ENCODE assay signal across 13 cellular contexts in the genomic region with DNA sequence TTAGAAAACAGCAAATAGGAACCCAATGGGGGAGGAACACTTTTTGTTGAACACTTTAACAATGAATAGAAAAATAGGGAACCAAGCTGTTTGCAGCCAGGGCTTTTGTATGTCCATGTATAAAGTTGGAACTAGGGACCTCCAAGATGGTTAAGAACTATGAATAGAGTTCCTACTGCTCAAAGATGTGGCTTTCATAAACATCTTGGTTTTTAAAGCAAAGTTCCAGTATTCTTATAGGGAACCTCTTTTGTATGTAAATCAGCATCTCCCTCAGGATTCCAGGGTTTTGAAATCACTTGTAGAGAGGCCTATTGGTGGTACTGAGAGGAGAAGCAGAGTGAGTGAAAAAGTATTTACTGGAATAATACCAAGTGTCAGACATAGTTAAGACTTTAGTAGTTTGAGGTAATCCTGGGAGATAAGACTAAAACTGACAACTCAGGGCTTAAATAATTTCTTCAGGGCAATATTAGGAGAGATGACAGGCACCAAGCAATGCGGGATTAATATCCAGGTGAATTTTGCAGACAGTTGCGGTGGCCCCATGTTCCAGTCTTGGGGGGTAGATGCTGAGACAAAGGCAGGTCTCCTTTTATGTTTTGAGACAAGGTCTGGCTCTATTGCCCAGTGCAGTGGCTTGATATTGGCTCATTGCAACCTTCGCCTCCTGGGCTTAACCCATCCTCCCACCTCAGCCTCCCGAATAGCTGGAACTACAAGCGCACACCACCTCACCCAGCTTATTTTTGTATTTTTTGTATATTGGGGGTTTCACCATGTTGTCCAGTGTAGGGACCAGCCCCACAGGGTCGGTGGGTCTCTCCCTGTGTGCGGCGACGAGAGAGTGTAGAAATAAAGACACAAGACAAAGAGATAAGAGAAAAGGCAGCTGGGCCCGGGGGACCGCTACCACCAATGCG. TPM values are rescaled to one million over a fixed set of nuclear protein-coding genes. Genes with fewer than 3 reads are reported as not detected.
DNase-seq lines count a peak whose midpoint lies in the region; ATAC-seq and TF ChIP-seq lines count a peak whose summit lies in the region.
"Had no signal": no experiment of that assay in that cellular context is flagged by ENCODE, and none has a peak within 500 bp of the region (broad histone marks: within the 10 kb centered on the region; RNA-seq: fewer than 3 reads in every experiment).

No MANE protein-coding gene starts in this region.

- peaks cover 95% of the 10 kb centered on the region for H3F3A ChIP-seq in PC-9 (ENCODE audit: insufficient read depth, low read depth)

- peak overlapping the region; percentile 96 for H3K4me3 ChIP-seq in PC-9
- H3K4me3 ChIP-seq in coronary artery: peak overlapping the region; percentile 55
- H3K4me3 ChIP-seq in trophoblast cell (ENCODE audit: low read depth, low read length): no peak overlapping the region

- H3K79me2 ChIP-seq in PC-9 (ENCODE audit: low read depth): peaks cover 99% of the 10 kb centered on the region
- peaks cover 2% of the 10 kb centered on the region for H3K79me2 ChIP-seq in trophoblast cell (ENCODE audit: control insufficient read depth, insufficient read depth, low read length, poor library complexity)

- H3K27me3 ChIP-seq in PC-9 (ENCODE audit: insufficient read depth, low read depth) (no peaks in the 10 kb centered on the region), trophoblast cell (ENCODE audit: insufficient read depth, low read length) (no peaks in the 10 kb centered on the region)

- H3K79me1 ChIP-seq in trophoblast cell (ENCODE audit: low read length): no peaks in the 10 kb centered on the region

- H3K4me1 ChIP-seq in PC-9 (replicated peaks; ENCODE audit: insufficient read depth) (peaks cover 35% of the 10 kb centered on the region), trophoblast cell (ENCODE audit: control insufficient read depth in 1 of 2, insufficient read depth in 2 of 2, low read length in 2 of 2) (peaks cover 2 to 9% of the 10 kb centered on the region in 2 experiments)

- H4K8ac ChIP-seq in trophoblast cell (ENCODE audit: low read depth, low read length): no peak overlapping the region

- POLR2A ChIA-PET in PC-9 (lab: Charles Lee; ENCODE audit: unreplicated experiment): interaction anchor here (0.6 to 1.0 kb wide), 2 partner anchors 16 to 69 kb away, joined by 8 to 20 read pairs; no protein-coding TSS in a partner anchor

- H3K9me3 ChIP-seq in PC-9 (ENCODE audit: insufficient read depth, low read depth) (no peaks in the 10 kb centered on the region), trophoblast cell (ENCODE audit: insufficient read depth, low read depth, low read length) (no peaks in the 10 kb centered on the region)

- H3K14ac ChIP-seq in trophoblast cell (ENCODE audit: low read length): no peak overlapping the region

- BruUV-seq in PC-9 (replicated peaks; lab: Mats Ljungman, UMichigan): TSS peak; percentile 95

- H3K27ac ChIP-seq in PC-9 (peak overlapping the region; percentile 99), coronary artery (peak overlapping the region; percentile 25 to 59), trophoblast cell (ENCODE audit: low read depth, low read length) (no peak overlapping the region)

- no peak overlapping the region for H4K91ac ChIP-seq in trophoblast cell (ENCODE audit: low read depth, low read length)

- no peak overlapping the region for H2AFZ ChIP-seq in PC-9
- H2AFZ ChIP-seq in trophoblast cell (ENCODE audit: insufficient read depth, low read length, poor library complexity): no peak overlapping the region

- peaks cover 95% of the 10 kb centered on the region for H4K20me1 ChIP-seq in PC-9 (ENCODE audit: insufficient read depth)

- H3K4me2 ChIP-seq in PC-9 (peak overlapping the region; percentile 97), trophoblast cell (ENCODE audit: low read length) (no peak overlapping the region)

- H3K9me2 ChIP-seq in PC-9 (ENCODE audit: insufficient read depth): no peaks in the 10 kb centered on the region

- intact Hi-C loops in PC-9 (cut with micrococcal nuclease; ENCODE audit: unreplicated experiment): no loop called here

- H2BK5ac ChIP-seq in trophoblast cell (ENCODE audit: low read depth, low read length, poor library complexity): no peak overlapping the region

- H2BK12ac ChIP-seq in trophoblast cell (ENCODE audit: low read length): no peak overlapping the region

- WGBS in trophoblast cell (ENCODE audit: extremely low coverage, insufficient coverage, insufficient read length): no CpG with 5 or more reads among the region's 12 CpGs

- no peak overlapping the region for H2AK5ac ChIP-seq in trophoblast cell (ENCODE audit: low read length)

- no peak overlapping the region for H3K4ac ChIP-seq in trophoblast cell (ENCODE audit: low read depth, low read length)

- CTCF ChIA-PET in PC-9 (lab: Charles Lee): interaction anchor here (0.6 kb wide), 1 partner anchor 24 kb away, joined by 6 read pairs; no protein-coding TSS in a partner anchor

- TF ChIP-seq CTCF in PC-9 (conservative IDR thresholded peaks at IDR 0.05) (no peak; the same call in 1 of the 2 replicates), coronary artery (IDR thresholded peaks at IDR 0.05) (no peak)

- H3K18ac ChIP-seq in trophoblast cell (ENCODE audit: low read length): no peak overlapping the region

- peaks cover 87% of the 10 kb centered on the region for H3K36me3 ChIP-seq in PC-9 (ENCODE audit: low read depth)
- H3K36me3 ChIP-seq in trophoblast cell (ENCODE audit: control insufficient read depth in 1 of 2, insufficient read depth in 2 of 2, low read length in 2 of 2): peaks cover 11 to 19% of the 10 kb centered on the region in 2 experiments

- H2BK120ac ChIP-seq in trophoblast cell (ENCODE audit: insufficient read depth, low read length, poor library complexity): no peak overlapping the region

- ATAC-seq in GM18868 (IDR thresholded peaks at IDR 0.05; ENCODE audit: unreplicated experiment) (no peak), HG03565 (IDR thresholded peaks at IDR 0.05; ENCODE audit: unreplicated experiment) (no peak), GM19324 (IDR thresholded peaks at IDR 0.05; ENCODE audit: low FRiP score, unreplicated experiment) (no peak)
- ATAC-seq: activated CD4-positive, alpha-beta T cell treated with anti-CD3 and anti-CD28 coated beads for 36 hours; effector memory CD8-positive, alpha-beta T cell had no signal

- DNase-seq in Caki2 (ENCODE audit: low read depth) (peak; percentile 48), PC-9 (peak in 1 of 2 experiments; percentile 36), coronary artery (ENCODE audit: low spot score) (no peak), trophoblast cell (peak; percentile 8 to 39)
- DNase-seq: activated CD8-positive, alpha-beta memory T cell treated with anti-CD3 and anti-CD28 coated beads, Interleukin-2, amount 50 U/mL, for 4 hours; activated naive CD4-positive, alpha-beta T cell treated with anti-CD3 and anti-CD28 coated beads for 36 hours; central memory CD4-positive, alpha-beta T cell; effector memory CD8-positive, alpha-beta T cell; occipital lobe had no signal

- in situ Hi-C loops in Caki2 (cut with HindIII; ENCODE audit: low pct_unique_long_range_greater_than_20kb, low sequenced_read_pairs): no loop called here

- H3K23ac ChIP-seq in trophoblast cell (ENCODE audit: low read length): no peak overlapping the region

- H3K9ac ChIP-seq in trophoblast cell (ENCODE audit: low read length): no peak overlapping the region

- H4K12ac ChIP-seq in trophoblast cell (ENCODE audit: low read depth, low read length): no peak overlapping the region

RNA-seq across cellular contexts. Expression of a gene that starts 10.4 kb away (rescaled TPM):
- 4.9 and 6.8 TPM in 2 replicates for total RNA-seq in Caki2 (2014; rRNA removed; shearing (Covaris generic); ENCODE audit: low replicate concordance)
- total RNA-seq in PC-9 (2021): 42.4 and 47.4 TPM in 2 replicates
- polyA plus RNA-seq in trophoblast cell (2013): 0.67 and 0.78 TPM in 2 replicates
